In the genomic region with DNA sequence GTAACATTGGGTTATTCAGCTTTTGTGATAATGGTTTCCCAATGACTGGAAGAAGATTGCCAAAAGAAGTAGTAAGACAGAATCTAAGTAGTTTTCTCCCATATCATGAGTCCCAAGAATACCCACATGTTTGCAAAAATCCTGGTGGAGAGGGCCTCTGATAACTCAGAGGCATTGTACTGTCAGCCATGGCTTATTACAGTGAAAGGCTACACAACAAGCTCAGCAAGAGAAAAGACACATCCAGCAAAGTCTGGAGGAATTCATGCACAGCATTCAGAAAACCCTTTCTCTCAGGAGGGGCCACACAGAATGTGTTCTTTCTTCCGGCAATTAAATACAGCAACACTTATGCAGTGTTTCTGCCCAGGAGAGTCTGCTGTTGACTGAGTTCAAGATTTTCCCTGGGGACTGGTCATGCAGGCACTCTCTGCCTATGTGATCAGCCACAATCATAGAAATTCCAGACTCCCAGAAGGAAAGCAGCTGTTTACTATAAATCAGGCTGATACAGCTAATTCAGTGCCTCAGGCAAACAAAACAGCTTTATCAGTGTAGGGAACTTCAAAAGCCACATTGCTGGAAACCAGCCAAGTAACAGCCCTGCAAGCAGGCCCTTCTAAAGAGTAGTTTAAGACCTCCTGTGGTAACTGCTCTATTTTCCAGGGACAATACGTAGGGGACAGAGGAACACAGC, we compare ENCODE assay signal across 9 cellular contexts.
DNase-seq lines count a peak whose midpoint lies in the region; ATAC-seq lines count a peak whose summit lies in the region.
"Had no signal": no experiment of that assay in that cellular context is flagged by ENCODE, and none has a peak within 500 bp of the region (broad histone marks: within the 10 kb centered on the region; RNA-seq: fewer than 3 reads in every experiment).

No MANE protein-coding gene starts in this region.

- no peaks in the 10 kb centered on the region for H3K36me3 ChIP-seq in trophoblast cell (ENCODE audit: control insufficient read depth in 1 of 2, insufficient read depth in 2 of 2, low read length in 2 of 2)

- no peaks in the 10 kb centered on the region for H3K79me1 ChIP-seq in trophoblast cell (ENCODE audit: low read length)

- H3K27me3 ChIP-seq in trophoblast cell (ENCODE audit: insufficient read depth, low read length) = no peaks in the 10 kb centered on the region

- H3K14ac ChIP-seq in trophoblast cell (ENCODE audit: low read length) = no peak overlapping the region

- no peaks in the 10 kb centered on the region for H3K79me2 ChIP-seq in trophoblast cell (ENCODE audit: control insufficient read depth, insufficient read depth, low read length, poor library complexity)

- H4K12ac ChIP-seq in trophoblast cell (ENCODE audit: low read depth, low read length) = no peak overlapping the region

- H3K4ac ChIP-seq in trophoblast cell (ENCODE audit: low read depth, low read length) = no peak overlapping the region

- H2AK5ac ChIP-seq in trophoblast cell (ENCODE audit: low read length) = no peak overlapping the region

- H3K4me2 ChIP-seq in trophoblast cell (ENCODE audit: low read length) = no peak overlapping the region

- no CpG with 5 or more reads among the region's 2 CpGs for WGBS in trophoblast cell (ENCODE audit: extremely low coverage, insufficient coverage, insufficient read length)

- no peak overlapping the region for H4K91ac ChIP-seq in trophoblast cell (ENCODE audit: low read depth, low read length)

- H3K9ac ChIP-seq in trophoblast cell (ENCODE audit: low read length) = no peak overlapping the region

- no peak overlapping the region for H3K4me3 ChIP-seq in trophoblast cell (ENCODE audit: low read depth, low read length)

- DNase-seq in HK-2 (ENCODE audit: unreplicated experiment) (peak; percentile 0), NCI-H446 (lab: John Stamatoyannopoulos, UW) (peak; percentile 46 to 64), ecto neural progenitor cell (ENCODE audit: low spot score) (peak; percentile 53), trophoblast cell (peak; percentile 9 to 54), SIG-M5 (lab: John Stamatoyannopoulos, UW) (no peak), NCI-H146 (lab: John Stamatoyannopoulos, UW) (no peak)
- DNase-seq: activated T-cell treated with anti-CD3 and anti-CD28 coated beads, Interleukin-2, amount 50 U/mL, for 1 hour had no signal

- ATAC-seq in GM21381 (IDR thresholded peaks at IDR 0.05; ENCODE audit: unreplicated experiment) = no peak
- ATAC-seq in HG02885 (IDR thresholded peaks at IDR 0.05; ENCODE audit: poor library complexity, unreplicated experiment) = no peak

- no peak overlapping the region for H2BK12ac ChIP-seq in trophoblast cell (ENCODE audit: low read length)

- no peak overlapping the region for H2BK5ac ChIP-seq in trophoblast cell (ENCODE audit: low read depth, low read length, poor library complexity)

- H2BK120ac ChIP-seq in trophoblast cell (ENCODE audit: insufficient read depth, low read length, poor library complexity) = no peak overlapping the region

- H3K18ac ChIP-seq in trophoblast cell (ENCODE audit: low read length) = no peak overlapping the region

- no peaks in the 10 kb centered on the region for H3K9me3 ChIP-seq in trophoblast cell (ENCODE audit: insufficient read depth, low read depth, low read length)

- no peak overlapping the region for H4K8ac ChIP-seq in trophoblast cell (ENCODE audit: low read depth, low read length)

- H3K4me1 ChIP-seq in trophoblast cell (ENCODE audit: control insufficient read depth in 1 of 2, insufficient read depth in 2 of 2, low read length in 2 of 2) = no peaks in the 10 kb centered on the region

- H3K23ac ChIP-seq in trophoblast cell (ENCODE audit: low read length) = no peak overlapping the region

- no peak overlapping the region for H2AFZ ChIP-seq in trophoblast cell (ENCODE audit: insufficient read depth, low read length, poor library complexity)

- peak overlapping the region; percentile 71 for H3K27ac ChIP-seq in trophoblast cell (ENCODE audit: low read depth, low read length)

Comparison
In these comparisons a context has a peak if more than half of its experiments do, and no peak if none do; other contexts are left out.
1. DNase-seq: peak in HK-2 (single experiment), NCI-H446 (2 of 2), ecto neural progenitor cell (single experiment) and trophoblast cell (2 of 2); none in SIG-M5 (single experiment) and NCI-H146 (single experiment).